ENCODE assay signal across 1 cellular context in genomic region chr1:41361495-41362356, GRCh38.
TF ChIP-seq lines count a peak whose summit lies in the region.

No MANE protein-coding gene starts in this region.

TF ChIP-seq in HepG2, 621 proteins besides CTCF, POLR2A, EP300 and RAD21 (continued from another document and continues in another):
- TF ChIP-seq, protein P1, sequence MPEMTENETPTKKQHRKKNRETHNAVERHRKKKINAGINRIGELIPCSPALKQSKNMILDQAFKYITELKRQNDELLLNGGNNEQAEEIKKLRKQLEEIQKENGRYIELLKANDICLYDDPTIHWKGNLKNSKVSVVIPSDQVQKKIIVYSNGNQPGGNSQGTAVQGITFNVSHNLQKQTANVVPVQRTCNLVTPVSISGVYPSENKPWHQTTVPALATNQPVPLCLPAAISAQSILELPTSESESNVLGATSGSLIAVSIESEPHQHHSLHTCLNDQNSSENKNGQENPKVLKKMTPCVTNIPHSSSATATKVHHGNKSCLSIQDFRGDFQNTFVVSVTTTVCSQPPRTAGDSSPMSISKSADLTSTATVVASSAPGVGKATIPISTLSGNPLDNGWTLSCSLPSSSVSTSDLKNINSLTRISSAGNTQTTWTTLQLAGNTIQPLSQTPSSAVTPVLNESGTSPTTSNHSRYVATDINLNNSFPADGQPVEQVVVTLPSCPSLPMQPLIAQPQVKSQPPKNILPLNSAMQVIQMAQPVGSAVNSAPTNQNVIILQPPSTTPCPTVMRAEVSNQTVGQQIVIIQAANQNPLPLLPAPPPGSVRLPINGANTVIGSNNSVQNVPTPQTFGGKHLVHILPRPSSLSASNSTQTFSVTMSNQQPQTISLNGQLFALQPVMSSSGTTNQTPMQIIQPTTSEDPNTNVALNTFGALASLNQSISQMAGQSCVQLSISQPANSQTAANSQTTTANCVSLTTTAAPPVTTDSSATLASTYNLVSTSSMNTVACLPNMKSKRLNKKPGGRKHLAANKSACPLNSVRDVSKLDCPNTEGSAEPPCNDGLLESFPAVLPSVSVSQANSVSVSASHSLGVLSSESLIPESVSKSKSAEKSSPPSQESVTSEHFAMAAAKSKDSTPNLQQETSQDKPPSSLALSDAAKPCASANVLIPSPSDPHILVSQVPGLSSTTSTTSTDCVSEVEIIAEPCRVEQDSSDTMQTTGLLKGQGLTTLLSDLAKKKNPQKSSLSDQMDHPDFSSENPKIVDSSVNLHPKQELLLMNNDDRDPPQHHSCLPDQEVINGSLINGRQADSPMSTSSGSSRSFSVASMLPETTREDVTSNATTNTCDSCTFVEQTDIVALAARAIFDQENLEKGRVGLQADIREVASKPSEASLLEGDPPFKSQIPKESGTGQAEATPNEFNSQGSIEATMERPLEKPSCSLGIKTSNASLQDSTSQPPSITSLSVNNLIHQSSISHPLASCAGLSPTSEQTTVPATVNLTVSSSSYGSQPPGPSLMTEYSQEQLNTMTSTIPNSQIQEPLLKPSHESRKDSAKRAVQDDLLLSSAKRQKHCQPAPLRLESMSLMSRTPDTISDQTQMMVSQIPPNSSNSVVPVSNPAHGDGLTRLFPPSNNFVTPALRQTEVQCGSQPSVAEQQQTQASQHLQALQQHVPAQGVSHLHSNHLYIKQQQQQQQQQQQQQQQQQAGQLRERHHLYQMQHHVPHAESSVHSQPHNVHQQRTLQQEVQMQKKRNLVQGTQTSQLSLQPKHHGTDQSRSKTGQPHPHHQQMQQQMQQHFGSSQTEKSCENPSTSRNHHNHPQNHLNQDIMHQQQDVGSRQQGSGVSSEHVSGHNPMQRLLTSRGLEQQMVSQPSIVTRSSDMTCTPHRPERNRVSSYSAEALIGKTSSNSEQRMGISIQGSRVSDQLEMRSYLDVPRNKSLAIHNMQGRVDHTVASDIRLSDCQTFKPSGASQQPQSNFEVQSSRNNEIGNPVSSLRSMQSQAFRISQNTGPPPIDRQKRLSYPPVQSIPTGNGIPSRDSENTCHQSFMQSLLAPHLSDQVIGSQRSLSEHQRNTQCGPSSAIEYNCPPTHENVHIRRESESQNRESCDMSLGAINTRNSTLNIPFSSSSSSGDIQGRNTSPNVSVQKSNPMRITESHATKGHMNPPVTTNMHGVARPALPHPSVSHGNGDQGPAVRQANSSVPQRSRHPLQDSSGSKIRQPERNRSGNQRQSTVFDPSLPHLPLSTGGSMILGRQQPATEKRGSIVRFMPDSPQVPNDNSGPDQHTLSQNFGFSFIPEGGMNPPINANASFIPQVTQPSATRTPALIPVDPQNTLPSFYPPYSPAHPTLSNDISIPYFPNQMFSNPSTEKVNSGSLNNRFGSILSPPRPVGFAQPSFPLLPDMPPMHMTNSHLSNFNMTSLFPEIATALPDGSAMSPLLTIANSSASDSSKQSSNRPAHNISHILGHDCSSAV (CRISPR knock-in tag; IDR thresholded peaks at IDR 0.05; ENCODE audit: borderline replicate concordance) = no peak
- TF ChIP-seq GTF3A (CRISPR knock-in tag; conservative IDR thresholded peaks at IDR 0.05) = no peak
- TF ChIP-seq, protein P2, sequence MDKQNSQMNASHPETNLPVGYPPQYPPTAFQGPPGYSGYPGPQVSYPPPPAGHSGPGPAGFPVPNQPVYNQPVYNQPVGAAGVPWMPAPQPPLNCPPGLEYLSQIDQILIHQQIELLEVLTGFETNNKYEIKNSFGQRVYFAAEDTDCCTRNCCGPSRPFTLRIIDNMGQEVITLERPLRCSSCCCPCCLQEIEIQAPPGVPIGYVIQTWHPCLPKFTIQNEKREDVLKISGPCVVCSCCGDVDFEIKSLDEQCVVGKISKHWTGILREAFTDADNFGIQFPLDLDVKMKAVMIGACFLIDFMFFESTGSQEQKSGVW (CRISPR knock-in tag; IDR thresholded peaks at IDR 0.05; ENCODE audit: borderline replicate concordance) = no peak
- TF ChIP-seq, protein P3, sequence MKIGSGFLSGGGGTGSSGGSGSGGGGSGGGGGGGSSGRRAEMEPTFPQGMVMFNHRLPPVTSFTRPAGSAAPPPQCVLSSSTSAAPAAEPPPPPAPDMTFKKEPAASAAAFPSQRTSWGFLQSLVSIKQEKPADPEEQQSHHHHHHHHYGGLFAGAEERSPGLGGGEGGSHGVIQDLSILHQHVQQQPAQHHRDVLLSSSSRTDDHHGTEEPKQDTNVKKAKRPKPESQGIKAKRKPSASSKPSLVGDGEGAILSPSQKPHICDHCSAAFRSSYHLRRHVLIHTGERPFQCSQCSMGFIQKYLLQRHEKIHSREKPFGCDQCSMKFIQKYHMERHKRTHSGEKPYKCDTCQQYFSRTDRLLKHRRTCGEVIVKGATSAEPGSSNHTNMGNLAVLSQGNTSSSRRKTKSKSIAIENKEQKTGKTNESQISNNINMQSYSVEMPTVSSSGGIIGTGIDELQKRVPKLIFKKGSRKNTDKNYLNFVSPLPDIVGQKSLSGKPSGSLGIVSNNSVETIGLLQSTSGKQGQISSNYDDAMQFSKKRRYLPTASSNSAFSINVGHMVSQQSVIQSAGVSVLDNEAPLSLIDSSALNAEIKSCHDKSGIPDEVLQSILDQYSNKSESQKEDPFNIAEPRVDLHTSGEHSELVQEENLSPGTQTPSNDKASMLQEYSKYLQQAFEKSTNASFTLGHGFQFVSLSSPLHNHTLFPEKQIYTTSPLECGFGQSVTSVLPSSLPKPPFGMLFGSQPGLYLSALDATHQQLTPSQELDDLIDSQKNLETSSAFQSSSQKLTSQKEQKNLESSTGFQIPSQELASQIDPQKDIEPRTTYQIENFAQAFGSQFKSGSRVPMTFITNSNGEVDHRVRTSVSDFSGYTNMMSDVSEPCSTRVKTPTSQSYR (CRISPR knock-in tag; IDR thresholded peaks at IDR 0.05; ENCODE audit: borderline replicate concordance) = no peak
- peak; percentile 59; the same call in 1 of the 2 replicates for TF ChIP-seq ZMAT3 (CRISPR knock-in tag; conservative IDR thresholded peaks at IDR 0.05)
- TF ChIP-seq, protein P4, sequence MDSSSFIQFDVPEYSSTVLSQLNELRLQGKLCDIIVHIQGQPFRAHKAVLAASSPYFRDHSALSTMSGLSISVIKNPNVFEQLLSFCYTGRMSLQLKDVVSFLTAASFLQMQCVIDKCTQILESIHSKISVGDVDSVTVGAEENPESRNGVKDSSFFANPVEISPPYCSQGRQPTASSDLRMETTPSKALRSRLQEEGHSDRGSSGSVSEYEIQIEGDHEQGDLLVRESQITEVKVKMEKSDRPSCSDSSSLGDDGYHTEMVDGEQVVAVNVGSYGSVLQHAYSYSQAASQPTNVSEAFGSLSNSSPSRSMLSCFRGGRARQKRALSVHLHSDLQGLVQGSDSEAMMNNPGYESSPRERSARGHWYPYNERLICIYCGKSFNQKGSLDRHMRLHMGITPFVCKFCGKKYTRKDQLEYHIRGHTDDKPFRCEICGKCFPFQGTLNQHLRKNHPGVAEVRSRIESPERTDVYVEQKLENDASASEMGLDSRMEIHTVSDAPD (CRISPR knock-in tag; IDR thresholded peaks at IDR 0.05) = no peak
- 0 out of 2 replicates have a peak, but pooled peaks have one; percentile 33 for TF ChIP-seq ZNF788 (CRISPR knock-in tag; IDR thresholded peaks at IDR 0.05; ENCODE audit: borderline replicate concordance)
- 0 out of 2 replicates have a peak, but pooled peaks have one; percentile 62 for TF ChIP-seq ZNF724P (CRISPR knock-in tag; IDR thresholded peaks at IDR 0.05; ENCODE audit: borderline replicate concordance)
- TF ChIP-seq BRD4 (CRISPR knock-in tag; IDR thresholded peaks at IDR 0.05) = no peak
- no peak for TF ChIP-seq ZNF770 (CRISPR knock-in tag; IDR thresholded peaks at IDR 0.05)
- no peak for TF ChIP-seq SP5 (CRISPR knock-in tag; IDR thresholded peaks at IDR 0.05; ENCODE audit: borderline replicate concordance, low read depth)
- no peak for TF ChIP-seq SP4 (CRISPR knock-in tag; IDR thresholded peaks at IDR 0.05)
- peak; percentile 83 for TF ChIP-seq ATF7-NPFF (CRISPR knock-in tag; IDR thresholded peaks at IDR 0.05; ENCODE audit: low read depth)
- TF ChIP-seq ZNF460 (CRISPR knock-in tag; IDR thresholded peaks at IDR 0.05; ENCODE audit: borderline replicate concordance) = no peak
- TF ChIP-seq BCL3 (CRISPR knock-in tag; IDR thresholded peaks at IDR 0.05) = peak; percentile 50; the same call in 1 of the 2 replicates
- TF ChIP-seq ZBTB26 (CRISPR knock-in tag; IDR thresholded peaks at IDR 0.05; ENCODE audit: borderline replicate concordance) = no peak
- no peak for TF ChIP-seq RORA (CRISPR knock-in tag; IDR thresholded peaks at IDR 0.05)
- no peak for TF ChIP-seq ZNF124 (CRISPR knock-in tag; IDR thresholded peaks at IDR 0.05)
- no peak for TF ChIP-seq TRIM24 (CRISPR knock-in tag; IDR thresholded peaks at IDR 0.05)
- TF ChIP-seq, protein P5, sequence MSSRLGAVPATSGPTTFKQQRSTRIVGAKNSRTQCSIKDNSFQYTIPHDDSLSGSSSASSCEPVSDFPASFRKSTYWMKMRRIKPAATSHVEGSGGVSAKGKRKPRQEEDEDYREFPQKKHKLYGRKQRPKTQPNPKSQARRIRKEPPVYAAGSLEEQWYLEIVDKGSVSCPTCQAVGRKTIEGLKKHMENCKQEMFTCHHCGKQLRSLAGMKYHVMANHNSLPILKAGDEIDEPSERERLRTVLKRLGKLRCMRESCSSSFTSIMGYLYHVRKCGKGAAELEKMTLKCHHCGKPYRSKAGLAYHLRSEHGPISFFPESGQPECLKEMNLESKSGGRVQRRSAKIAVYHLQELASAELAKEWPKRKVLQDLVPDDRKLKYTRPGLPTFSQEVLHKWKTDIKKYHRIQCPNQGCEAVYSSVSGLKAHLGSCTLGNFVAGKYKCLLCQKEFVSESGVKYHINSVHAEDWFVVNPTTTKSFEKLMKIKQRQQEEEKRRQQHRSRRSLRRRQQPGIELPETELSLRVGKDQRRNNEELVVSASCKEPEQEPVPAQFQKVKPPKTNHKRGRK (CRISPR knock-in tag; IDR thresholded peaks at IDR 0.05) = no peak
- no peak for TF ChIP-seq JDP2 (CRISPR knock-in tag; IDR thresholded peaks at IDR 0.05; ENCODE audit: borderline replicate concordance)
- no peak for TF ChIP-seq MXI1 (IDR thresholded peaks at IDR 0.05; ENCODE audit: borderline replicate concordance, low read depth, low read length)
- TF ChIP-seq, protein P6, sequence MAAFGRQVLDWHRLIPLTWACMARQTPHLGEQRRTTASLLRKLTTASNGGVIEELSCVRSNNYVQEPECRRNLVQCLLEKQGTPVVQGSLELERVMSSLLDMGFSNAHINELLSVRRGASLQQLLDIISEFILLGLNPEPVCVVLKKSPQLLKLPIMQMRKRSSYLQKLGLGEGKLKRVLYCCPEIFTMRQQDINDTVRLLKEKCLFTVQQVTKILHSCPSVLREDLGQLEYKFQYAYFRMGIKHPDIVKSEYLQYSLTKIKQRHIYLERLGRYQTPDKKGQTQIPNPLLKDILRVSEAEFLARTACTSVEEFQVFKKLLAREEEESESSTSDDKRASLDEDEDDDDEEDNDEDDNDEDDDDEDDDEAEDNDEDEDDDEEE (CRISPR knock-in tag; IDR thresholded peaks at IDR 0.05) = no peak
- TF ChIP-seq ZC3H4 (CRISPR knock-in tag; IDR thresholded peaks at IDR 0.05; ENCODE audit: borderline replicate concordance) = no peak
- TF ChIP-seq ZNF562 (CRISPR knock-in tag; IDR thresholded peaks at IDR 0.05; ENCODE audit: borderline replicate concordance) = no peak
- TF ChIP-seq ZFX (CRISPR knock-in tag; IDR thresholded peaks at IDR 0.05; ENCODE audit: low read depth) = 0 out of 2 replicates have a peak, but pooled peaks have one; percentile 20
- peak; percentile 75; the same call in 1 of the 2 replicates for TF ChIP-seq MYPOP (CRISPR knock-in tag; IDR thresholded peaks at IDR 0.05)
